Comparison of ENCODE assay signal across 8 cellular contexts in genomic region chr22:39241632-39242388, GRCh38. TPM values are rescaled to one million over a fixed set of nuclear protein-coding genes. Genes with fewer than 3 reads are reported as not detected.
A peak's percentile ranks its signal among the peaks of the same experiment; 100 is the strongest.
DNase-seq lines count a peak whose midpoint lies in the region; ATAC-seq and TF ChIP-seq lines count a peak whose summit lies in the region.

No MANE protein-coding gene starts in this region.

- H3K36me3 Mint-ChIP-seq in memory B cell (no peaks in the 10 kb centered on the region), type B pancreatic cell (no peaks in the 10 kb centered on the region)

- intact Hi-C loops in heart right ventricle (cut with DNase I) (loop anchor here in 5 of 10 donors (5.0 to 10.0 kb wide), 5 partner anchors 53 to 70 kb away; no protein-coding TSS in a partner anchor), cardiac septum (cut with DNase I) (loop anchor here (2.0 kb wide), 1 partner anchor 41 kb away; no protein-coding TSS in a partner anchor)

- H3K4me3 Mint-ChIP-seq in memory B cell (peak overlapping the region; percentile 85), type B pancreatic cell (peak overlapping the region; percentile 94)

- WGBS in heart right ventricle, 2 donors = 22 to 27% methylated on average over 69 to 71 of the region's 71 CpGs

- no peaks in the 10 kb centered on the region for H3K9me3 ChIP-seq in heart right ventricle

- ATAC-seq in heart right ventricle = no peak
- ATAC-seq in memory B cell (ENCODE audit: low read depth) = peak; percentile 50
- ATAC-seq in GM19324 (IDR thresholded peaks at IDR 0.05; ENCODE audit: low FRiP score, unreplicated experiment) = no peak
- ATAC-seq in GM21526 (IDR thresholded peaks at IDR 0.05; ENCODE audit: low FRiP score, unreplicated experiment) = no peak

- peaks cover 27% of the 10 kb centered on the region for H3K4me1 Mint-ChIP-seq in memory B cell
- peaks cover 37% of the 10 kb centered on the region for H3K4me1 Mint-ChIP-seq in type B pancreatic cell (ENCODE audit: unreplicated experiment)

- H3K27ac Mint-ChIP-seq in memory B cell = peak overlapping the region; percentile 68
- peak overlapping the region; percentile 97 for H3K27ac Mint-ChIP-seq in type B pancreatic cell

- H3K27me3 Mint-ChIP-seq in memory B cell (peaks cover 34% of the 10 kb centered on the region), type B pancreatic cell (peaks cover 50% of the 10 kb centered on the region)

- TF ChIP-seq CTCF in heart right ventricle (IDR thresholded peaks at IDR 0.05) = no peak
- TF ChIP-seq CTCF in type B pancreatic cell (conservative IDR thresholded peaks at IDR 0.05) = no peak

- H3K4me3 ChIP-seq in heart right ventricle = peak overlapping the region; percentile 44 to 88 (median 78)

- peaks cover 15 to 91% (median 73%) of the 10 kb centered on the region in 9 donors for H3K4me1 ChIP-seq in heart right ventricle

- H3K9me3 Mint-ChIP-seq in memory B cell (no peaks in the 10 kb centered on the region), type B pancreatic cell (no peaks in the 10 kb centered on the region)

- peaks cover 0 to 20% (median 0%) of the 10 kb centered on the region in 9 donors for H3K36me3 ChIP-seq in heart right ventricle

- peaks cover 0 to 90% (median 0%) of the 10 kb centered on the region in 7 donors for H3K27me3 ChIP-seq in heart right ventricle

- H3K27ac ChIP-seq in heart right ventricle = peak overlapping the region; percentile 80 to 98 (median 92)
- H3K27ac ChIP-seq in angular gyrus (ENCODE audit: low read depth, low read length) = peak overlapping the region; percentile 66

- DNase-seq in heart right ventricle (no peak), cardiac septum (ENCODE audit: low spot score) (no peak), memory B cell (ENCODE audit: low spot score in 2 of 2) (no peak), type B pancreatic cell (ENCODE audit: extremely low spot score, unreplicated experiment) (no peak), NCI-H2107 (lab: John Stamatoyannopoulos, UW) (no peak)

RNA-seq across cellular contexts. Expression of gene PDGFB, which starts 3.0 kb away (rescaled TPM):
- 10 to 100 TPM in 9 of 10 donors, 1 to 10 TPM in 1; 9.9 to 45.6 (median 18.5) TPM for total RNA-seq in heart right ventricle
- 10 to 100 TPM; 14.5 to 19.1 TPM for polyA plus RNA-seq in heart right ventricle
- total RNA-seq in cardiac septum = 21.2 TPM
- total RNA-seq in type B pancreatic cell (ENCODE audit: low replicate concordance) = 2.9 and 5.1 TPM in 2 replicates
